ENCODE assay signal across 26 cellular contexts in genomic region chr6:28858963-28859362, GRCh38.
DNase-seq lines count a peak whose midpoint lies in the region; ATAC-seq, FAIRE-seq and TF ChIP-seq lines count a peak whose summit lies in the region.
"Had no signal": no experiment of that assay in that cellular context is flagged by ENCODE, and none has a peak within 500 bp of the region (broad histone marks: within the 10 kb centered on the region; RNA-seq: fewer than 3 reads in every experiment).

No MANE protein-coding gene starts in this region.

- H3K27ac ChIP-seq in foreskin keratinocyte (no peak overlapping the region), upper lobe of left lung (no peak overlapping the region)
- H3K27ac ChIP-seq: BLaER1 had no signal

- 85 to 86% methylated on average over 3 of the region's 3 CpGs for WGBS in upper lobe of left lung, 2 donors

- ATAC-seq in foreskin keratinocyte = peak; percentile 24
- ATAC-seq in HG03135 (IDR thresholded peaks at IDR 0.05; ENCODE audit: unreplicated experiment) = no peak
- no peak for ATAC-seq in upper lobe of left lung (ENCODE audit: low FRiP score in 2 of 2)
- ATAC-seq in HG03442 (IDR thresholded peaks at IDR 0.05; ENCODE audit: unreplicated experiment) = no peak

- H3K36me3 ChIP-seq in bronchial epithelial cell (ENCODE audit: control insufficient read depth, insufficient read depth, low read length) = no peaks in the 10 kb centered on the region
- no peaks in the 10 kb centered on the region for H3K36me3 ChIP-seq in upper lobe of left lung
- H3K36me3 ChIP-seq: BE2C, BLaER1 had no signal

- H3K4me1 ChIP-seq in foreskin keratinocyte (no peaks in the 10 kb centered on the region), upper lobe of left lung (no peaks in the 10 kb centered on the region)
- H3K4me1 ChIP-seq: BE2C had no signal

- TF ChIP-seq EP300 in upper lobe of left lung (IDR thresholded peaks at IDR 0.05) = no peak

- H3K27me3 ChIP-seq in bronchial epithelial cell (ENCODE audit: control insufficient read depth, insufficient read depth, low read length) = no peaks in the 10 kb centered on the region
- H3K27me3 ChIP-seq in foreskin keratinocyte = peaks cover 8% of the 10 kb centered on the region
- no peaks in the 10 kb centered on the region for H3K27me3 ChIP-seq in upper lobe of left lung
- H3K27me3 ChIP-seq: BLaER1 had no signal

- no peak for FAIRE-seq in bronchial epithelial cell (lab: Jason Lieb, UNC)
- no peak for FAIRE-seq in frontal cortex (lab: Jason Lieb, UNC)
- FAIRE-seq: A204.1, G401.6, GM12891 had no signal

- no peak for TF ChIP-seq POLR2A in upper lobe of left lung (IDR thresholded peaks at IDR 0.05)

- DNase-seq in HT1080 (ENCODE audit: low read depth) (peak; percentile 11), RKO (ENCODE audit: low spot score) (peak; percentile 80), bronchial epithelial cell (ENCODE audit: low read depth) (peak; percentile 79), foreskin keratinocyte (no peak), frontal cortex (ENCODE audit: low spot score in 2 of 2) (no peak), upper lobe of left lung (no peak)
- DNase-seq: 8988T; ACHN; BE2C; C1 segment of cervical spinal cord; CD4-positive, alpha-beta memory T cell; CD4-positive, CD25-positive, alpha-beta regulatory T cell; CD8-positive, alpha-beta memory T cell; COR-L47; DMS 273 treated with DMSO at 0.1 percent for 48 hours; DMS153; DMS53; DMS79; DND-41; GF-D8 had no signal

- TF ChIP-seq CTCF in bronchial epithelial cell (IDR thresholded peaks at IDR 0.05; ENCODE audit: insufficient read depth, low read length, severe bottlenecking) (no peak), foreskin keratinocyte (conservative IDR thresholded peaks at IDR 0.05) (no peak), upper lobe of left lung (IDR thresholded peaks at IDR 0.05) (no peak)

- H3K4me3 ChIP-seq in bronchial epithelial cell (ENCODE audit: low read depth, low read length) (no peak overlapping the region), upper lobe of left lung (no peak overlapping the region)
- H3K4me3 ChIP-seq: BLaER1 had no signal

- H3K9me3 ChIP-seq in upper lobe of left lung = no peaks in the 10 kb centered on the region
- H3K9me3 ChIP-seq: BE2C had no signal

Comparison
In these comparisons a context has a peak if more than half of its experiments do, and no peak if none do; other contexts are left out.
1. DNase-seq: peak in HT1080 (single experiment), RKO (single experiment) and bronchial epithelial cell (single experiment); none in foreskin keratinocyte (0 of 2), frontal cortex (0 of 2) and upper lobe of left lung (0 of 2).